In genomic region chr2:235263205-235264120, GRCh38 we compare ENCODE assay signal across 8 cellular contexts.
DNase-seq lines count a peak whose midpoint lies in the region; ATAC-seq and TF ChIP-seq lines count a peak whose summit lies in the region.

No MANE protein-coding gene starts in this region.

- H3K27me3 Mint-ChIP-seq in immature natural killer cell (ENCODE audit: low read depth in 3 of 3) = peaks cover 8 to 15% (median 13%) of the 10 kb centered on the region in 3 donors

- H3K4me1 Mint-ChIP-seq in immature natural killer cell = peaks cover 0 to 3% of the 10 kb centered on the region in 2 donors

- intact Hi-C loops in left cardiac atrium (cut with DNase I) = no loop called here

- TF ChIP-seq CTCF in VCaP (conservative IDR thresholded peaks at IDR 0.05) = no peak
- no peak for TF ChIP-seq CTCF in GM20000 (IDR thresholded peaks at IDR 0.05; ENCODE audit: extremely low read depth, missing control alignments)

- peak; percentile 46 for DNase-seq in GOT3 (lab: John Stamatoyannopoulos, UW)
- peak; percentile 92 for DNase-seq in left cardiac atrium
- peak; percentile 60 for DNase-seq in pulmonary artery endothelial cell (ENCODE audit: low read depth, low spot score)
- no peak for DNase-seq in GM20000 (ENCODE audit: low spot score)
- DNase-seq in immature natural killer cell = no peak

- no peak overlapping the region for H3K4me3 Mint-ChIP-seq in immature natural killer cell

- H3K27ac Mint-ChIP-seq in immature natural killer cell = no peak overlapping the region

- H3K9me3 Mint-ChIP-seq in immature natural killer cell = peaks cover 0 to 7% (median 0%) of the 10 kb centered on the region in 6 donors

- peaks cover 0 to 4% (median 0%) of the 10 kb centered on the region in 3 donors for H3K36me3 Mint-ChIP-seq in immature natural killer cell

- ATAC-seq in left cardiac atrium (peak; percentile 83 to 96), GM18520 (IDR thresholded peaks at IDR 0.05; ENCODE audit: unreplicated experiment) (no peak), HG02938 (IDR thresholded peaks at IDR 0.05; ENCODE audit: unreplicated experiment) (no peak)

- peak overlapping the region; percentile 56 for H3K27ac ChIP-seq in VCaP

Comparison
In these comparisons a context has a peak if more than half of its experiments do, and no peak if none do; other contexts are left out.
1. DNase-seq: peak in GOT3 (single experiment), left cardiac atrium (single experiment) and pulmonary artery endothelial cell (single experiment); none in GM20000 (single experiment) and immature natural killer cell (0 of 3).
2. ATAC-seq: peak in left cardiac atrium (2 of 2); none in GM18520 (single experiment) and HG02938 (single experiment).